ENCODE assay signal across 8 cellular contexts in genomic region chr5:171336486-171337206, GRCh38. TPM values are rescaled to one million over a fixed set of nuclear protein-coding genes. Genes with fewer than 3 reads are reported as not detected.
DNase-seq lines count a peak whose midpoint lies in the region; ATAC-seq and TF ChIP-seq lines count a peak whose summit lies in the region.

No MANE protein-coding gene starts in this region.

- WGBS in mammary epithelial cell (ENCODE audit: low coverage, missing lambda C conversion rate), result 13% methylated on average over 31 of the region's 32 CpGs

- peak overlapping the region; percentile 89 for H2AFZ ChIP-seq in mammary epithelial cell (ENCODE audit: low read depth, low read length)

- in situ Hi-C loops in mammary epithelial cell (cut with MboI; ENCODE audit: low sequenced_read_pairs in 2 of 2), result loop anchor here (5.0 to 25.0 kb wide), 6 partner anchors 129 to 699 kb away; no protein-coding TSS in a partner anchor

- H3K36me3 ChIP-seq in mammary epithelial cell (ENCODE audit: insufficient read depth, low read length) (no peaks in the 10 kb centered on the region), skeletal muscle tissue (ENCODE audit: control insufficient read depth in 3 of 3, insufficient read depth in 3 of 3, low read length in 3 of 3) (no peaks in the 10 kb centered on the region)

- H3K9me3 ChIP-seq in mammary epithelial cell (replicated peaks; ENCODE audit: insufficient read depth, low read length) (no peaks in the 10 kb centered on the region), skeletal muscle tissue (ENCODE audit: control insufficient read depth in 3 of 3, low read length in 3 of 3) (no peaks in the 10 kb centered on the region)

- CTCF ChIA-PET in mammary epithelial cell (lab: Charles Lee; ENCODE audit: low non-redundant PET), result interaction anchor here (0.6 kb wide), 2 partner anchors 49 to 130 kb away, joined by 3 to 5 read pairs; no protein-coding TSS in a partner anchor

- peaks cover 5% of the 10 kb centered on the region for H3K27me3 ChIP-seq in mammary epithelial cell (ENCODE audit: insufficient read depth, low read length)
- H3K27me3 ChIP-seq in skeletal muscle tissue (ENCODE audit: control insufficient read depth in 3 of 3, insufficient read depth in 3 of 3, low read length in 3 of 3), result peaks cover 36 to 39% (median 38%) of the 10 kb centered on the region in 3 donors

- BruUV-seq in mammary epithelial cell (replicated peaks; lab: Mats Ljungman, UMichigan), result no TSS peak

- peak overlapping the region; percentile 80 for H3K4me2 ChIP-seq in mammary epithelial cell (ENCODE audit: insufficient read depth, low read depth, low read length)

- H4K20me1 ChIP-seq in mammary epithelial cell (ENCODE audit: insufficient read depth, low read length), result no peaks in the 10 kb centered on the region

- H3K9ac ChIP-seq in mammary epithelial cell (ENCODE audit: insufficient read depth, low read length) (no peak overlapping the region), skeletal muscle tissue (ENCODE audit: low read depth in 1 of 3, low read length in 3 of 3) (peak overlapping the region in 1 of 3 donors; percentile 60)

- dilution Hi-C loops in mammary epithelial cell (cut with HindIII; ENCODE audit: low sequenced_read_pairs), result loop anchor here (5.0 kb wide), 1 partner anchor 64 kb away; no protein-coding TSS in a partner anchor

- ATAC-seq in HG03432 (IDR thresholded peaks at IDR 0.05; ENCODE audit: unreplicated experiment) (no peak), GM19324 (IDR thresholded peaks at IDR 0.05; ENCODE audit: low FRiP score, unreplicated experiment) (no peak)

- no peaks in the 10 kb centered on the region for H3K79me2 ChIP-seq in mammary epithelial cell (ENCODE audit: insufficient read depth, low read length)

- no peak overlapping the region for H3K27ac ChIP-seq in mammary epithelial cell (ENCODE audit: insufficient read depth, low read depth, low read length)
- H3K27ac ChIP-seq in skeletal muscle tissue (ENCODE audit: low read depth, low read length), result no peak overlapping the region

- DNase-seq in AG08396 (ENCODE audit: low spot score), result peak; percentile 46
- DNase-seq in NCI-H524 (lab: John Stamatoyannopoulos, UW), result peak; percentile 19 to 64
- peak; percentile 54 for DNase-seq in mammary epithelial cell
- peak; percentile 72 for DNase-seq in iris pigment epithelial cell (ENCODE audit: low read depth)

- intact Hi-C loops in mammary epithelial cell (cut with micrococcal nuclease), result loop anchor here (1.0 to 5.0 kb wide), 5 partner anchors 63 to 699 kb away; no protein-coding TSS in a partner anchor

- no peaks in the 10 kb centered on the region for H3K4me1 ChIP-seq in mammary epithelial cell (ENCODE audit: insufficient read depth, low read length)
- H3K4me1 ChIP-seq in skeletal muscle tissue (ENCODE audit: control insufficient read depth in 3 of 3, insufficient read depth in 3 of 3, low read length in 3 of 3), result peaks cover 0 to 5% (median 4%) of the 10 kb centered on the region in 3 donors

- TF ChIP-seq CTCF in GM12873 (IDR thresholded peaks at IDR 0.05; ENCODE audit: insufficient read depth, low read depth, low read length, missing control alignments) (peak; percentile 52), mammary epithelial cell (conservative IDR thresholded peaks at IDR 0.05 in 1 of 2, IDR thresholded peaks at IDR 0.05 in 1 of 2; ENCODE audit: extremely low read depth in 1 of 2, insufficient read depth in 1 of 2, low read depth in 1 of 2, low read length in 2 of 2) (peak; percentile 32 to 76)

- H3K4me3 ChIP-seq in mammary epithelial cell (replicated peaks in 1 of 3; ENCODE audit: insufficient read depth in 1 of 3, low read depth in 2 of 3, low read length in 3 of 3), result peak overlapping the region; percentile 19 to 39 (median 20)
- H3K4me3 ChIP-seq in skeletal muscle tissue (ENCODE audit: low read length in 3 of 3), result peak overlapping the region; percentile 51 to 68 (median 65)

RNA-seq across cellular contexts. Expression of gene TLX3, which starts 27.6 kb away (rescaled TPM):
- total RNA-seq in mammary epithelial cell (not detected), skeletal muscle tissue (not detected)
- not detected for polyA plus RNA-seq in mammary epithelial cell
- not detected for polyA minus RNA-seq in mammary epithelial cell

RNA-seq across cellular contexts. Expression of gene NPM1, which starts 51.0 kb away (rescaled TPM):
- total RNA-seq in mammary epithelial cell (1,000 to 10,000 TPM in 1 of 2 donors, 100 to 1,000 TPM in 1; 697 to 1,594 TPM), skeletal muscle tissue (713 TPM)
- 4,940 TPM for polyA plus RNA-seq in mammary epithelial cell
- polyA minus RNA-seq in mammary epithelial cell, result 938 TPM
